In genomic region chr22:30427871-30428270, GRCh38 we compare ENCODE assay signal across 35 cellular contexts. TPM values are rescaled to one million over a fixed set of nuclear protein-coding genes. Genes with fewer than 3 reads are reported as not detected.
DNase-seq lines count a peak whose midpoint lies in the region; ATAC-seq, FAIRE-seq and TF ChIP-seq lines count a peak whose summit lies in the region.
"Had no signal": no experiment of that assay in that cellular context is flagged by ENCODE, and none has a peak within 500 bp of the region (broad histone marks: within the 10 kb centered on the region; RNA-seq: fewer than 3 reads in every experiment).

No MANE protein-coding gene starts in this region.

- ATAC-seq in GM18502 (IDR thresholded peaks at IDR 0.05; ENCODE audit: poor library complexity, unreplicated experiment): no peak
- ATAC-seq: body of pancreas, pancreas, T-cell had no signal

- no peaks in the 10 kb centered on the region for H3K27me3 Mint-ChIP-seq in T-helper 2 cell treated with Interferon-gamma antibody and Interleukin-4, amounts not matched to agents 5 μg/mL and 100 μg/mL, for 36 hours (ENCODE audit: low read depth)
- no peaks in the 10 kb centered on the region for H3K27me3 Mint-ChIP-seq in CD8-positive, alpha-beta memory T cell
- H3K27me3 Mint-ChIP-seq: activated CD4-positive, alpha-beta memory T cell treated with anti-CD3 and anti-CD28 coated beads for 36 hours; naive B cell; T-cell had no signal

- H2AFZ ChIP-seq in OCI-LY7 (ENCODE audit: low read length): no peak overlapping the region
- H2AFZ ChIP-seq in MM.1S (ENCODE audit: low read length): no peak overlapping the region
- H2AFZ ChIP-seq: PC-9 had no signal

- peaks cover 19% of the 10 kb centered on the region for H3F3A ChIP-seq in MM.1S (ENCODE audit: insufficient read depth, low read length)

- no peak overlapping the region for H3K4me3 Mint-ChIP-seq in T-helper 2 cell treated with Interferon-gamma antibody and Interleukin-4, amounts not matched to agents 5 μg/mL and 100 μg/mL, for 36 hours
- H3K4me3 Mint-ChIP-seq in CD8-positive, alpha-beta memory T cell: no peak overlapping the region

- no peak for DNase-seq in T-helper 2 cell treated with Interferon-gamma antibody and Interleukin-4, amounts not matched to agents 5 μg/mL and 100 μg/mL, for 36 hours (ENCODE audit: low spot score)
- no peak for DNase-seq in T-helper 2 cell
- no peak for DNase-seq in CD8-positive, alpha-beta memory T cell
- DNase-seq in OCI-LY7 (ENCODE audit: low spot score): peak; percentile 37
- DNase-seq in kidney: peak; percentile 14
- DNase-seq in MM.1S: no peak
- no peak for DNase-seq in SKM-1 (lab: John Stamatoyannopoulos, UW; ENCODE audit: unreplicated experiment)
- DNase-seq: activated CD4-positive, alpha-beta memory T cell treated with anti-CD3 and anti-CD28 coated beads for 36 hours; adrenal gland; AML-193; body of pancreas; effector CD4-positive, alpha-beta T cell; GF-D8; H9; naive B cell; NCI-H1694; NCI-H510A; pancreas; PC-9; SIG-M5; small intestine; stimulated activated CD4-positive, alpha-beta T cell treated with anti-CD3 and anti-CD28 coated beads, Interleukin-1b, Interleukin-23, amount 100 ng/mL, for 48 hours; stimulated activated CD8-positive, alpha-beta memory T cell treated with anti-CD3 and anti-CD28 coated beads, Interleukin-4, amount 100 ng/mL, for 48 hours; T-cell; trophoblast cell had no signal

- CTCF ChIA-PET in CD8-positive, alpha-beta memory T cell (lab: Charles Lee): interaction anchor here (1.4 to 5.9 kb wide), 2 partner anchors 10 to 41 kb away, joined by 5 to 37 read pairs; partner anchors contain the start of gene RNF215
- CTCF ChIA-PET in OCI-LY7 (lab: Charles Lee; ENCODE audit: unreplicated experiment): interaction anchor here (0.6 kb wide), 1 partner anchor 145 kb away, joined by 6 read pairs; no protein-coding TSS in a partner anchor

- H4K20me1 ChIP-seq in OCI-LY7 (ENCODE audit: insufficient read depth, low read length) (no peaks in the 10 kb centered on the region), MM.1S (ENCODE audit: insufficient read depth, low read length) (no peaks in the 10 kb centered on the region)

- no peak overlapping the region for H3K9ac ChIP-seq in kidney (ENCODE audit: low read length in 2 of 2)
- no peak overlapping the region for H3K9ac ChIP-seq in MM.1S (ENCODE audit: low read length)

- peak overlapping the region; percentile 33 for H3K27ac Mint-ChIP-seq in T-helper 2 cell treated with Interferon-gamma antibody and Interleukin-4, amounts not matched to agents 5 μg/mL and 100 μg/mL, for 36 hours
- peak overlapping the region in 6 of 8 donors; percentile 26 to 99 (median 75) for H3K27ac Mint-ChIP-seq in CD8-positive, alpha-beta memory T cell
- H3K27ac Mint-ChIP-seq: H9, mesothelial cell of epicardium had no signal

- H3K4me2 ChIP-seq in OCI-LY7 (ENCODE audit: low read length): no peak overlapping the region
- H3K4me2 ChIP-seq in MM.1S (ENCODE audit: low read depth, low read length): no peak overlapping the region

- peaks cover 26% of the 10 kb centered on the region for H3K36me3 Mint-ChIP-seq in T-helper 2 cell treated with Interferon-gamma antibody and Interleukin-4, amounts not matched to agents 5 μg/mL and 100 μg/mL, for 36 hours (ENCODE audit: low read depth)
- peaks cover 0 to 34% (median 5%) of the 10 kb centered on the region in 3 donors for H3K36me3 Mint-ChIP-seq in CD8-positive, alpha-beta memory T cell
- H3K36me3 Mint-ChIP-seq: mesothelial cell of epicardium, naive B cell had no signal

- POLR2A ChIA-PET in CD8-positive, alpha-beta memory T cell (lab: Charles Lee): no interaction called here
- POLR2A ChIA-PET in OCI-LY7 (lab: Charles Lee): no interaction called here

- no peak overlapping the region for H3K4me3 ChIP-seq in CD8-positive, alpha-beta memory T cell (ENCODE audit: low read length)
- H3K4me3 ChIP-seq in OCI-LY7 (ENCODE audit: low read depth, low read length, poor library complexity, severe bottlenecking) (no peak overlapping the region), kidney (ENCODE audit: low read length in 2 of 2) (no peak overlapping the region), MM.1S (ENCODE audit: low read length) (no peak overlapping the region)
- H3K4me3 ChIP-seq: adrenal gland, body of pancreas, pancreas, PC-9 had no signal

- H3K9me2 ChIP-seq in OCI-LY7 (ENCODE audit: insufficient read depth, low read length) (no peaks in the 10 kb centered on the region), MM.1S (replicated peaks; ENCODE audit: insufficient read depth, low read length) (no peaks in the 10 kb centered on the region)

- no peaks in the 10 kb centered on the region for H3K36me3 ChIP-seq in CD8-positive, alpha-beta memory T cell (ENCODE audit: insufficient read depth, low read length)
- H3K36me3 ChIP-seq in OCI-LY7 (ENCODE audit: insufficient read depth, low read length) (peaks cover 34% of the 10 kb centered on the region), kidney (ENCODE audit: control insufficient read depth in 1 of 2, insufficient read depth in 2 of 2, low read length in 2 of 2) (no peaks in the 10 kb centered on the region), MM.1S (replicated peaks; ENCODE audit: insufficient read depth, low read length) (no peaks in the 10 kb centered on the region)
- H3K36me3 ChIP-seq: adrenal gland, pancreas had no signal

- H3K4me1 ChIP-seq in CD8-positive, alpha-beta memory T cell (ENCODE audit: insufficient read depth, low read length): peaks cover 33% of the 10 kb centered on the region
- H3K4me1 ChIP-seq in OCI-LY7 (ENCODE audit: insufficient read depth, low read length, poor library complexity, severe bottlenecking) (peaks cover 20% of the 10 kb centered on the region), kidney (ENCODE audit: control insufficient read depth in 1 of 2, insufficient read depth in 1 of 2, low read depth in 1 of 2, low read length in 2 of 2) (peaks cover 4 to 18% of the 10 kb centered on the region in 2 donors), MM.1S (ENCODE audit: low read length) (peaks cover 10% of the 10 kb centered on the region)

- no TSS peak for BruUV-seq in OCI-LY7 (replicated peaks; lab: Mats Ljungman, UMichigan)

- intact Hi-C loops in OCI-LY7 (cut with micrococcal nuclease; ENCODE audit: unreplicated experiment) (loop anchor here (10.0 kb wide), 2 partner anchors 1043 to 1163 kb away; partner anchors contain the start of genes AP1B1, EWSR1 and RHBDD3), kidney (cut with DNase I) (no loop called here)

- FAIRE-seq in kidney (lab: Jason Lieb, UNC): no peak
- FAIRE-seq: pancreas, small intestine, TTC549 had no signal

- H3K4me1 Mint-ChIP-seq in T-helper 2 cell treated with Interferon-gamma antibody and Interleukin-4, amounts not matched to agents 5 μg/mL and 100 μg/mL, for 36 hours (ENCODE audit: low read depth): peaks cover 25% of the 10 kb centered on the region
- peaks cover 38 to 45% (median 44%) of the 10 kb centered on the region in 3 donors for H3K4me1 Mint-ChIP-seq in CD8-positive, alpha-beta memory T cell

- H3K79me2 ChIP-seq in OCI-LY7 (ENCODE audit: insufficient read depth, low read depth, low read length): peaks cover 33% of the 10 kb centered on the region; the same call in 1 of the 2 replicates
- peaks cover 6% of the 10 kb centered on the region for H3K79me2 ChIP-seq in MM.1S (ENCODE audit: low read length)

- no peak for TF ChIP-seq CTCF in OCI-LY7 (conservative IDR thresholded peaks at IDR 0.05; ENCODE audit: low read length)
- no peak for TF ChIP-seq CTCF in kidney (IDR thresholded peaks at IDR 0.05; ENCODE audit: borderline replicate concordance, extremely low read depth, insufficient read depth)
- TF ChIP-seq CTCF in MM.1S (IDR thresholded peaks at IDR 0.05; ENCODE audit: low read length): no peak

- H3K27ac ChIP-seq in CD8-positive, alpha-beta memory T cell (ENCODE audit: low read depth, low read length): no peak overlapping the region
- no peak overlapping the region for H3K27ac ChIP-seq in OCI-LY7 (ENCODE audit: low read depth, low read length, poor library complexity, severe bottlenecking)
- no peak overlapping the region for H3K27ac ChIP-seq in kidney (ENCODE audit: low read depth in 2 of 2, low read length in 2 of 2)
- H3K27ac ChIP-seq in MM.1S (ENCODE audit: low read length): no peak overlapping the region
- H3K27ac ChIP-seq: adrenal gland, body of pancreas, epithelial cell of prostate, pancreas, PC-9 had no signal

- H3K9me3 ChIP-seq in CD8-positive, alpha-beta memory T cell (ENCODE audit: low read length): no peaks in the 10 kb centered on the region
- no peaks in the 10 kb centered on the region for H3K9me3 ChIP-seq in OCI-LY7 (ENCODE audit: low read length)
- H3K9me3 ChIP-seq in kidney (ENCODE audit: control insufficient read depth in 1 of 2, low read length in 2 of 2): no peaks in the 10 kb centered on the region
- H3K9me3 ChIP-seq in MM.1S (replicated peaks; ENCODE audit: insufficient read depth, low read length): no peaks in the 10 kb centered on the region
- H3K9me3 ChIP-seq: adrenal gland, body of pancreas, pancreas had no signal

- H3K27me3 ChIP-seq in CD8-positive, alpha-beta memory T cell (ENCODE audit: insufficient read depth, low read length, poor library complexity, severe bottlenecking): no peaks in the 10 kb centered on the region
- H3K27me3 ChIP-seq in MM.1S (replicated peaks; ENCODE audit: insufficient read depth, low read length): no peaks in the 10 kb centered on the region
- H3K27me3 ChIP-seq: adrenal gland, body of pancreas, pancreas had no signal

- no peaks in the 10 kb centered on the region for H3K9me3 Mint-ChIP-seq in T-helper 2 cell treated with Interferon-gamma antibody and Interleukin-4, amounts not matched to agents 5 μg/mL and 100 μg/mL, for 36 hours
- H3K9me3 Mint-ChIP-seq in CD8-positive, alpha-beta memory T cell: no peaks in the 10 kb centered on the region
- H3K9me3 Mint-ChIP-seq: activated CD4-positive, alpha-beta memory T cell treated with anti-CD3 and anti-CD28 coated beads for 36 hours; activated T-helper 2 cell treated with anti-CD3 and anti-CD28 coated beads, Interferon-gamma antibody, Interleukin-2, Interleukin-4, amounts not matched to agents 10 μg/mL and 5 μg/mL and 100 μg/mL, durations not matched to agents 14 hours and 24 hours and 36 hours; H9; mesothelial cell of epicardium; naive B cell; T-cell had no signal

RNA-seq across cellular contexts. Expression of gene MTFP1, which starts 2.3 kb away (rescaled TPM):
- total RNA-seq in CD8-positive, alpha-beta memory T cell: 100 to 1,000 TPM; 104 to 110 TPM
- 43.1 TPM for polyA plus RNA-seq in CD8-positive, alpha-beta memory T cell
- 70.5 and 81.9 TPM in 2 replicates for total RNA-seq in OCI-LY7 (2014; rRNA removed; shearing (Covaris generic))
- total RNA-seq in OCI-LY7 (2022) (63.6 and 83.2 TPM in 2 replicates), kidney (8.1 TPM)
- 82.6 TPM for polyA plus RNA-seq in kidney (ENCODE audit: insufficient read depth, low read depth, low replicate concordance)

RNA-seq across cellular contexts. Expression of gene SEC14L2, which starts 31.1 kb away (rescaled TPM):
- 1 to 10 TPM; 4.4 to 4.9 TPM for total RNA-seq in CD8-positive, alpha-beta memory T cell
- 4.6 TPM for polyA plus RNA-seq in CD8-positive, alpha-beta memory T cell
- total RNA-seq in OCI-LY7 (2014; rRNA removed; shearing (Covaris generic)): 0.22 and 0.31 TPM in 2 replicates
- total RNA-seq in OCI-LY7 (2022) (0.11 and 0.18 TPM in 2 replicates), kidney (13.5 TPM)
- polyA plus RNA-seq in kidney (ENCODE audit: insufficient read depth, low read depth, low replicate concordance): 17.3 TPM

RNA-seq across cellular contexts. Expression of gene RNF215, which starts 40.7 kb away (rescaled TPM):
- 1 to 10 TPM; 6.3 to 7.9 TPM for total RNA-seq in CD8-positive, alpha-beta memory T cell
- polyA plus RNA-seq in CD8-positive, alpha-beta memory T cell: 0.22 TPM
- 6.9 and 8.0 TPM in 2 replicates for total RNA-seq in OCI-LY7 (2014; rRNA removed; shearing (Covaris generic))
- total RNA-seq in OCI-LY7 (2022): 12.3 and 13.8 TPM in 2 replicates
- 19.7 TPM for total RNA-seq in kidney
- polyA plus RNA-seq in kidney (ENCODE audit: insufficient read depth, low read depth, low replicate concordance): 15.9 TPM

RNA-seq across cellular contexts. Expression of gene SEC14L3, which starts 43.9 kb away (rescaled TPM):
- not detected for total RNA-seq in CD8-positive, alpha-beta memory T cell
- not detected for polyA plus RNA-seq in CD8-positive, alpha-beta memory T cell
- total RNA-seq in OCI-LY7 (2014; rRNA removed; shearing (Covaris generic)): not detected in 2 replicates
- not detected in 2 replicates for total RNA-seq in OCI-LY7 (2022)
- total RNA-seq in kidney: not detected
- not detected for polyA plus RNA-seq in kidney (ENCODE audit: insufficient read depth, low read depth, low replicate concordance)
- total RNA-seq: A172; activated CD4-positive, alpha-beta memory T cell treated with anti-CD3 and anti-CD28 coated beads for 36 hours; activated T-helper 2 cell treated with anti-CD3 and anti-CD28 coated beads, Interferon-gamma antibody, Interleukin-2, Interleukin-4, amounts not matched to agents 10 μg/mL and 5 μg/mL and 100 μg/mL, durations not matched to agents 14 hours and 24 hours and 36 hours; body of pancreas; chondrocyte; H9; HT1080; kidney epithelial cell; mesothelial cell of epicardium; pancreas; PC-9; subcutaneous adipose tissue; T-cell had no signal
- polyA plus RNA-seq: adrenal gland, small intestine had no signal

Comparison
In these comparisons a context has a peak if more than half of its experiments do, and no peak if none do; other contexts are left out.
1. DNase-seq: peak in OCI-LY7 (single experiment) and kidney (single experiment); none in T-helper 2 cell treated with Interferon-gamma antibody and Interleukin-4, amounts not matched to agents 5 μg/mL and 100 μg/mL, for 36 hours (single experiment), T-helper 2 cell (0 of 5), CD8-positive, alpha-beta memory T cell (0 of 5), MM.1S (single experiment) and SKM-1 (single experiment).
2. RNA of gene SEC14L2, which starts 31.1 kb away (total RNA-seq): 13.5 TPM in kidney (single experiment) and 4.4 to 4.9 TPM in CD8-positive, alpha-beta memory T cell; 0.11 to 0.31 TPM in OCI-LY7; every median in the first group is over 4 times any median in the second.